In the genomic region with DNA sequence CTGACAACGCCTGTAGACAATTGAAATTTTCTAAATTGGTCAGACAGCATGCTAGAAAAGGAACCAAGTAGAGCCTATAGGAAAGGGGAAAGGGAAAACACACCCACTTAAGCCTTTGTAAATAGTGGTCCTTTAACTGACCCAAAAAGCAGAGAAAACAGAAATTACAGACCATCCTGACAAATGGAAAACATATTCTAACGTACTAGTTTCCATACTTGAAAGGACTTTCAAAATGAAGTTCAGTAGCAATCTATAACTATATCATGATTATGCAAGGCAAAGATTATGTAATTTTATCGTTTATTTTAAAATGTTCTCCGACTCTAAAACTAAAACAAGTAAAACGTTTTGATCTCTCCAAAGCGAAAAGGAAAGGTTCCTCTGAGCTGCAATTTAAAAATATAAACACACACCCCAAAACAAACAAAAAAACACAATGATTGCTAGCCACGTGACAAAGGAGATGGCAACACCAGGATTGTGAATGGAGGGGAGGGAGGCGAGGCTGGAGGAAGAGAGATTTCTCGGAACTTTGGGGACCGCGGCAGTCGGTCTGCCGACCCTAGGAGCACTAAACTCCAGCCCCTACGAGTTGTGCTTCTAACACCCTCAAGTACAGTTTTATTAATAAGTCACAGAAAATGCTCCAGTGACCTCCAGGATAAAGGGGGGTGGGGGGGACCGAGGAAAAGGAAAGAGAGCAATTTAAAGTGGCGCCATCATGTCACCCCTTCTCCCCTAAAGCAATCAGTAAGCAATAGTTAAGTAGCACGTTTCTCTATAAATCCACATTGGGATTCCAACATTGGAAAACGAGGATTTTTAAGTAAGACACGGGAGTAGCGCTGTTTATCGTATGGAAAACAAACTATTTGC, we compare ENCODE assay signal across 1 cellular context.
A peak's percentile ranks its signal among the peaks of the same experiment; 100 is the strongest.
TF ChIP-seq lines count a peak whose summit lies in the region.

No MANE protein-coding gene starts in this region.

TF ChIP-seq in HepG2, 621 proteins besides CTCF, POLR2A, EP300 and RAD21 (continued from another document and continues in another):
- TF ChIP-seq, protein P1, sequence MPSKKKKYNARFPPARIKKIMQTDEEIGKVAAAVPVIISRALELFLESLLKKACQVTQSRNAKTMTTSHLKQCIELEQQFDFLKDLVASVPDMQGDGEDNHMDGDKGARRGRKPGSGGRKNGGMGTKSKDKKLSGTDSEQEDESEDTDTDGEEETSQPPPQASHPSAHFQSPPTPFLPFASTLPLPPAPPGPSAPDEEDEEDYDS (CRISPR knock-in tag; IDR thresholded peaks at IDR 0.05), result 0 out of 2 replicates have a peak, but pooled peaks have one; percentile 27
- TF ChIP-seq SRSF4 (IDR thresholded peaks at IDR 0.05; ENCODE audit: low read depth, low read length, poor library complexity, severe bottlenecking) (no peak), SMAD3 (CRISPR knock-in tag; IDR thresholded peaks at IDR 0.05) (no peak), ZNF569 (CRISPR knock-in tag; IDR thresholded peaks at IDR 0.05; ENCODE audit: borderline replicate concordance) (no peak), GATAD1 (CRISPR knock-in tag; IDR thresholded peaks at IDR 0.05) (no peak), ZNF776 (CRISPR knock-in tag; IDR thresholded peaks at IDR 0.05) (no peak), MAFF (IDR thresholded peaks at IDR 0.05; ENCODE audit: low read depth, low read length) (no peak), ATRX (CRISPR knock-in tag; IDR thresholded peaks at IDR 0.05; ENCODE audit: borderline replicate concordance) (no peak), ZNF678 (CRISPR knock-in tag; IDR thresholded peaks at IDR 0.05) (no peak), ZNF296 (CRISPR knock-in tag; conservative IDR thresholded peaks at IDR 0.05) (no peak), STAG1 (CRISPR knock-in tag; IDR thresholded peaks at IDR 0.05) (no peak), MLLT10 (CRISPR knock-in tag; IDR thresholded peaks at IDR 0.05) (no peak), SIN3A (IDR thresholded peaks at IDR 0.05; ENCODE audit: borderline replicate concordance, low read depth, low read length) (0 out of 2 replicates have a peak, but pooled peaks have one; percentile 81), FOXA3 (CRISPR knock-in tag; IDR thresholded peaks at IDR 0.05) (no peak), GATAD2A (CRISPR knock-in tag; IDR thresholded peaks at IDR 0.05) (peak; percentile 26; the same call in 1 of the 2 replicates), DNMT1 (CRISPR knock-in tag; IDR thresholded peaks at IDR 0.05) (no peak), ZNF563 (CRISPR knock-in tag; IDR thresholded peaks at IDR 0.05) (no peak), SALL1 (CRISPR knock-in tag; IDR thresholded peaks at IDR 0.05) (no peak), DNMT3B (CRISPR knock-in tag; conservative IDR thresholded peaks at IDR 0.05) (no peak), CBX5 (CRISPR knock-in tag; IDR thresholded peaks at IDR 0.05; ENCODE audit: borderline replicate concordance) (no peak), NKX3-1 (CRISPR knock-in tag; IDR thresholded peaks at IDR 0.05) (no peak)
- TF ChIP-seq, protein P2, sequence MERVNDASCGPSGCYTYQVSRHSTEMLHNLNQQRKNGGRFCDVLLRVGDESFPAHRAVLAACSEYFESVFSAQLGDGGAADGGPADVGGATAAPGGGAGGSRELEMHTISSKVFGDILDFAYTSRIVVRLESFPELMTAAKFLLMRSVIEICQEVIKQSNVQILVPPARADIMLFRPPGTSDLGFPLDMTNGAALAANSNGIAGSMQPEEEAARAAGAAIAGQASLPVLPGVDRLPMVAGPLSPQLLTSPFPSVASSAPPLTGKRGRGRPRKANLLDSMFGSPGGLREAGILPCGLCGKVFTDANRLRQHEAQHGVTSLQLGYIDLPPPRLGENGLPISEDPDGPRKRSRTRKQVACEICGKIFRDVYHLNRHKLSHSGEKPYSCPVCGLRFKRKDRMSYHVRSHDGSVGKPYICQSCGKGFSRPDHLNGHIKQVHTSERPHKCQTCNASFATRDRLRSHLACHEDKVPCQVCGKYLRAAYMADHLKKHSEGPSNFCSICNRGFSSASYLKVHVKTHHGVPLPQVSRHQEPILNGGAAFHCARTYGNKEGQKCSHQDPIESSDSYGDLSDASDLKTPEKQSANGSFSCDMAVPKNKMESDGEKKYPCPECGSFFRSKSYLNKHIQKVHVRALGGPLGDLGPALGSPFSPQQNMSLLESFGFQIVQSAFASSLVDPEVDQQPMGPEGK (CRISPR knock-in tag; IDR thresholded peaks at IDR 0.05), result peak; percentile 42; the same call in 1 of the 2 replicates
- TF ChIP-seq, protein P3, sequence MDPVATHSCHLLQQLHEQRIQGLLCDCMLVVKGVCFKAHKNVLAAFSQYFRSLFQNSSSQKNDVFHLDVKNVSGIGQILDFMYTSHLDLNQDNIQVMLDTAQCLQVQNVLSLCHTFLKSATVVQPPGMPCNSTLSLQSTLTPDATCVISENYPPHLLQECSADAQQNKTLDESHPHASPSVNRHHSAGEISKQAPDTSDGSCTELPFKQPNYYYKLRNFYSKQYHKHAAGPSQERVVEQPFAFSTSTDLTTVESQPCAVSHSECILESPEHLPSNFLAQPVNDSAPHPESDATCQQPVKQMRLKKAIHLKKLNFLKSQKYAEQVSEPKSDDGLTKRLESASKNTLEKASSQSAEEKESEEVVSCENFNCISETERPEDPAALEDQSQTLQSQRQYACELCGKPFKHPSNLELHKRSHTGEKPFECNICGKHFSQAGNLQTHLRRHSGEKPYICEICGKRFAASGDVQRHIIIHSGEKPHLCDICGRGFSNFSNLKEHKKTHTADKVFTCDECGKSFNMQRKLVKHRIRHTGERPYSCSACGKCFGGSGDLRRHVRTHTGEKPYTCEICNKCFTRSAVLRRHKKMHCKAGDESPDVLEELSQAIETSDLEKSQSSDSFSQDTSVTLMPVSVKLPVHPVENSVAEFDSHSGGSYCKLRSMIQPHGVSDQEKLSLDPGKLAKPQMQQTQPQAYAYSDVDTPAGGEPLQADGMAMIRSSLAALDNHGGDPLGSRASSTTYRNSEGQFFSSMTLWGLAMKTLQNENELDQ (CRISPR knock-in tag; IDR thresholded peaks at IDR 0.05; ENCODE audit: borderline replicate concordance), result no peak
- TF ChIP-seq, protein P4, sequence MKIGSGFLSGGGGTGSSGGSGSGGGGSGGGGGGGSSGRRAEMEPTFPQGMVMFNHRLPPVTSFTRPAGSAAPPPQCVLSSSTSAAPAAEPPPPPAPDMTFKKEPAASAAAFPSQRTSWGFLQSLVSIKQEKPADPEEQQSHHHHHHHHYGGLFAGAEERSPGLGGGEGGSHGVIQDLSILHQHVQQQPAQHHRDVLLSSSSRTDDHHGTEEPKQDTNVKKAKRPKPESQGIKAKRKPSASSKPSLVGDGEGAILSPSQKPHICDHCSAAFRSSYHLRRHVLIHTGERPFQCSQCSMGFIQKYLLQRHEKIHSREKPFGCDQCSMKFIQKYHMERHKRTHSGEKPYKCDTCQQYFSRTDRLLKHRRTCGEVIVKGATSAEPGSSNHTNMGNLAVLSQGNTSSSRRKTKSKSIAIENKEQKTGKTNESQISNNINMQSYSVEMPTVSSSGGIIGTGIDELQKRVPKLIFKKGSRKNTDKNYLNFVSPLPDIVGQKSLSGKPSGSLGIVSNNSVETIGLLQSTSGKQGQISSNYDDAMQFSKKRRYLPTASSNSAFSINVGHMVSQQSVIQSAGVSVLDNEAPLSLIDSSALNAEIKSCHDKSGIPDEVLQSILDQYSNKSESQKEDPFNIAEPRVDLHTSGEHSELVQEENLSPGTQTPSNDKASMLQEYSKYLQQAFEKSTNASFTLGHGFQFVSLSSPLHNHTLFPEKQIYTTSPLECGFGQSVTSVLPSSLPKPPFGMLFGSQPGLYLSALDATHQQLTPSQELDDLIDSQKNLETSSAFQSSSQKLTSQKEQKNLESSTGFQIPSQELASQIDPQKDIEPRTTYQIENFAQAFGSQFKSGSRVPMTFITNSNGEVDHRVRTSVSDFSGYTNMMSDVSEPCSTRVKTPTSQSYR (CRISPR knock-in tag; IDR thresholded peaks at IDR 0.05; ENCODE audit: borderline replicate concordance), result no peak
- TF ChIP-seq, protein P5, sequence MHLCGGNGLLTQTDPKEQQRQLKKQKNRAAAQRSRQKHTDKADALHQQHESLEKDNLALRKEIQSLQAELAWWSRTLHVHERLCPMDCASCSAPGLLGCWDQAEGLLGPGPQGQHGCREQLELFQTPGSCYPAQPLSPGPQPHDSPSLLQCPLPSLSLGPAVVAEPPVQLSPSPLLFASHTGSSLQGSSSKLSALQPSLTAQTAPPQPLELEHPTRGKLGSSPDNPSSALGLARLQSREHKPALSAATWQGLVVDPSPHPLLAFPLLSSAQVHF (CRISPR knock-in tag; IDR thresholded peaks at IDR 0.05), result no peak
- TF ChIP-seq, protein P6, sequence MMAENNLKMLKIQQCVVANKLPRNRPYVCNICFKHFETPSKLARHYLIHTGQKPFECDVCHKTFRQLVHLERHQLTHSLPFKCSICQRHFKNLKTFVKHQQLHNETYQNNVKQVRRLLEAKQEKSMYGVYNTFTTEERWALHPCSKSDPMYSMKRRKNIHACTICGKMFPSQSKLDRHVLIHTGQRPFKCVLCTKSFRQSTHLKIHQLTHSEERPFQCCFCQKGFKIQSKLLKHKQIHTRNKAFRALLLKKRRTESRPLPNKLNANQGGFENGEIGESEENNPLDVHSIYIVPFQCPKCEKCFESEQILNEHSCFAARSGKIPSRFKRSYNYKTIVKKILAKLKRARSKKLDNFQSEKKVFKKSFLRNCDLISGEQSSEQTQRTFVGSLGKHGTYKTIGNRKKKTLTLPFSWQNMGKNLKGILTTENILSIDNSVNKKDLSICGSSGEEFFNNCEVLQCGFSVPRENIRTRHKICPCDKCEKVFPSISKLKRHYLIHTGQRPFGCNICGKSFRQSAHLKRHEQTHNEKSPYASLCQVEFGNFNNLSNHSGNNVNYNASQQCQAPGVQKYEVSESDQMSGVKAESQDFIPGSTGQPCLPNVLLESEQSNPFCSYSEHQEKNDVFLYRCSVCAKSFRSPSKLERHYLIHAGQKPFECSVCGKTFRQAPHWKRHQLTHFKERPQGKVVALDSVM (CRISPR knock-in tag; IDR thresholded peaks at IDR 0.05), result peak; percentile 3; the same call in 1 of the 2 replicates
- TF ChIP-seq, protein P7, sequence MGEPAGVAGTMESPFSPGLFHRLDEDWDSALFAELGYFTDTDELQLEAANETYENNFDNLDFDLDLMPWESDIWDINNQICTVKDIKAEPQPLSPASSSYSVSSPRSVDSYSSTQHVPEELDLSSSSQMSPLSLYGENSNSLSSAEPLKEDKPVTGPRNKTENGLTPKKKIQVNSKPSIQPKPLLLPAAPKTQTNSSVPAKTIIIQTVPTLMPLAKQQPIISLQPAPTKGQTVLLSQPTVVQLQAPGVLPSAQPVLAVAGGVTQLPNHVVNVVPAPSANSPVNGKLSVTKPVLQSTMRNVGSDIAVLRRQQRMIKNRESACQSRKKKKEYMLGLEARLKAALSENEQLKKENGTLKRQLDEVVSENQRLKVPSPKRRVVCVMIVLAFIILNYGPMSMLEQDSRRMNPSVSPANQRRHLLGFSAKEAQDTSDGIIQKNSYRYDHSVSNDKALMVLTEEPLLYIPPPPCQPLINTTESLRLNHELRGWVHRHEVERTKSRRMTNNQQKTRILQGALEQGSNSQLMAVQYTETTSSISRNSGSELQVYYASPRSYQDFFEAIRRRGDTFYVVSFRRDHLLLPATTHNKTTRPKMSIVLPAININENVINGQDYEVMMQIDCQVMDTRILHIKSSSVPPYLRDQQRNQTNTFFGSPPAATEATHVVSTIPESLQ (CRISPR knock-in tag; conservative IDR thresholded peaks at IDR 0.05), result no peak
- TF ChIP-seq, protein P8, sequence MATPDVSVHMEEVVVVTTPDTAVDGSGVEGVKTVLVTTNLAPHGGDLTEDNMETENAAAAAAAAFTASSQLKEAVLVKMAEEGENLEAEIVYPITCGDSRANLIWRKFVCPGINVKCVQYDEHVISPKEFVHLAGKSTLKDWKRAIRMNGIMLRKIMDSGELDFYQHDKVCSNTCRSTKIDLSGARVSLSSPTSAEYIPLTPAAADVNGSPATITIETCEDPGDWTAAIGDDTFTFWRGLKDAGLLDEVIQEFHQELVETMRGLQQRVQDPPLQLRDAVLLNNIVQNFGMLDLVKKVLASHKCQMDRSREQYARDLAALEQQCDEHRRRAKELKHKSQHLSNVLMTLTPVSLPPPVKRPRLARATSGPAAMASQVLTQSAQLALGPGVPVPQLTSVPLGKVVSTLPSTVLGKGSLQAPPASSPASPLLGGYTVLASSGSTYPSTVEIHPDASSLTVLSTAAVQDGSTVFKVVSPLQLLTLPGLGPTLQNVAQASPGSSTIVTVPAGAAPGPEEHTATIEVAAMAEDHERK (CRISPR knock-in tag; IDR thresholded peaks at IDR 0.05; ENCODE audit: low read depth), result no peak
- TF ChIP-seq, protein P9, sequence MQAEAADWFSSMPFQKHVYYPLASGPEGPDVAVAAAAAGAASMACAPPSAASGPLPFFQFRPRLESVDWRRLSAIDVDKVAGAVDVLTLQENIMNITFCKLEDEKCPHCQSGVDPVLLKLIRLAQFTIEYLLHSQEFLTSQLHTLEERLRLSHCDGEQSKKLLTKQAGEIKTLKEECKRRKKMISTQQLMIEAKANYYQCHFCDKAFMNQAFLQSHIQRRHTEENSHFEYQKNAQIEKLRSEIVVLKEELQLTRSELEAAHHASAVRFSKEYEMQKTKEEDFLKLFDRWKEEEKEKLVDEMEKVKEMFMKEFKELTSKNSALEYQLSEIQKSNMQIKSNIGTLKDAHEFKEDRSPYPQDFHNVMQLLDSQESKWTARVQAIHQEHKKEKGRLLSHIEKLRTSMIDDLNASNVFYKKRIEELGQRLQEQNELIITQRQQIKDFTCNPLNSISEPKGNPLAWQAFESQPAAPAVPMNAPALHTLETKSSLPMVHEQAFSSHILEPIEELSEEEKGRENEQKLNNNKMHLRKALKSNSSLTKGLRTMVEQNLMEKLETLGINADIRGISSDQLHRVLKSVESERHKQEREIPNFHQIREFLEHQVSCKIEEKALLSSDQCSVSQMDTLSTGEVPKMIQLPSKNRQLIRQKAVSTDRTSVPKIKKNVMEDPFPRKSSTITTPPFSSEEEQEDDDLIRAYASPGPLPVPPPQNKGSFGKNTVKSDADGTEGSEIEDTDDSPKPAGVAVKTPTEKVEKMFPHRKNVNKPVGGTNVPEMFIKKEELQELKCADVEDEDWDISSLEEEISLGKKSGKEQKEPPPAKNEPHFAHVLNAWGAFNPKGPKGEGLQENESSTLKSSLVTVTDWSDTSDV (CRISPR knock-in tag; IDR thresholded peaks at IDR 0.05), result no peak
- TF ChIP-seq, protein P10, sequence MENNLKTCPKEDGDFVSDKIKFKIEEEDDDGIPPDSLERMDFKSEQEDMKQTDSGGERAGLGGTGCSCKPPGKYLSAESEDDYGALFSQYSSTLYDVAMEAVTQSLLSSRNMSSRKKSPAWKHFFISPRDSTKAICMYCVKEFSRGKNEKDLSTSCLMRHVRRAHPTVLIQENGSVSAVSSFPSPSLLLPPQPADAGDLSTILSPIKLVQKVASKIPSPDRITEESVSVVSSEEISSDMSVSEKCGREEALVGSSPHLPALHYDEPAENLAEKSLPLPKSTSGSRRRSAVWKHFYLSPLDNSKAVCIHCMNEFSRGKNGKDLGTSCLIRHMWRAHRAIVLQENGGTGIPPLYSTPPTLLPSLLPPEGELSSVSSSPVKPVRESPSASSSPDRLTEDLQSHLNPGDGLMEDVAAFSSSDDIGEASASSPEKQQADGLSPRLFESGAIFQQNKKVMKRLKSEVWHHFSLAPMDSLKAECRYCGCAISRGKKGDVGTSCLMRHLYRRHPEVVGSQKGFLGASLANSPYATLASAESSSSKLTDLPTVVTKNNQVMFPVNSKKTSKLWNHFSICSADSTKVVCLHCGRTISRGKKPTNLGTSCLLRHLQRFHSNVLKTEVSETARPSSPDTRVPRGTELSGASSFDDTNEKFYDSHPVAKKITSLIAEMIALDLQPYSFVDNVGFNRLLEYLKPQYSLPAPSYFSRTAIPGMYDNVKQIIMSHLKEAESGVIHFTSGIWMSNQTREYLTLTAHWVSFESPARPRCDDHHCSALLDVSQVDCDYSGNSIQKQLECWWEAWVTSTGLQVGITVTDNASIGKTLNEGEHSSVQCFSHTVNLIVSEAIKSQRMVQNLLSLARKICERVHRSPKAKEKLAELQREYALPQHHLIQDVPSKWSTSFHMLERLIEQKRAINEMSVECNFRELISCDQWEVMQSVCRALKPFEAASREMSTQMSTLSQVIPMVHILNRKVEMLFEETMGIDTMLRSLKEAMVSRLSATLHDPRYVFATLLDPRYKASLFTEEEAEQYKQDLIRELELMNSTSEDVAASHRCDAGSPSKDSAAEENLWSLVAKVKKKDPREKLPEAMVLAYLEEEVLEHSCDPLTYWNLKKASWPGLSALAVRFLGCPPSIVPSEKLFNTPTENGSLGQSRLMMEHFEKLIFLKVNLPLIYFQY (CRISPR knock-in tag; IDR thresholded peaks at IDR 0.05; ENCODE audit: borderline replicate concordance), result no peak
